ENCODE assay signal across 8 cellular contexts in genomic region chr18:8389391-8390340, GRCh38.
DNase-seq lines count a peak whose midpoint lies in the region; ATAC-seq and TF ChIP-seq lines count a peak whose summit lies in the region.

No MANE protein-coding gene starts in this region.

- H3K79me2 ChIP-seq in fibroblast of lung (ENCODE audit: control insufficient read depth, insufficient read depth, low read length) = no peaks in the 10 kb centered on the region
- no peaks in the 10 kb centered on the region for H3K79me2 ChIP-seq in neural cell (replicated peaks; ENCODE audit: insufficient read depth, low read length)

- peaks cover 2% of the 10 kb centered on the region for H3K4me1 Mint-ChIP-seq in T-helper 2 cell treated with Interferon-gamma antibody and Interleukin-4, amounts not matched to agents 5 μg/mL and 100 μg/mL, for 36 hours (ENCODE audit: low read depth)

- H3F3A ChIP-seq in neural cell (ENCODE audit: insufficient read depth, low read length, poor library complexity, severe bottlenecking) = peaks cover 6% of the 10 kb centered on the region

- TF ChIP-seq CTCF in GM12874 (IDR thresholded peaks at IDR 0.05; ENCODE audit: insufficient read depth, low read depth, low read length) (peak; percentile 75), fibroblast of lung (conservative IDR thresholded peaks at IDR 0.05 in 1 of 2, IDR thresholded peaks at IDR 0.05 in 1 of 2; ENCODE audit: low read depth in 1 of 2, low read length in 2 of 2) (peak; percentile 90 to 94), neural cell (IDR thresholded peaks at IDR 0.05; ENCODE audit: poor library complexity, severe bottlenecking) (peak; percentile 66)

- no peaks in the 10 kb centered on the region for H3K36me3 Mint-ChIP-seq in T-helper 2 cell treated with Interferon-gamma antibody and Interleukin-4, amounts not matched to agents 5 μg/mL and 100 μg/mL, for 36 hours (ENCODE audit: low read depth)

- H3K4me3 Mint-ChIP-seq in T-helper 2 cell treated with Interferon-gamma antibody and Interleukin-4, amounts not matched to agents 5 μg/mL and 100 μg/mL, for 36 hours = no peak overlapping the region

- H3K4me3 ChIP-seq in fibroblast of lung (replicated peaks in 1 of 4; ENCODE audit: control extremely low read depth in 1 of 4, insufficient read depth in 1 of 4, low read depth in 3 of 4, low read length in 4 of 4) (no peak overlapping the region), neural cell (ENCODE audit: low read length) (no peak overlapping the region)

- no peak for TF ChIP-seq EP300 in neural cell (conservative IDR thresholded peaks at IDR 0.05; ENCODE audit: poor library complexity, severe bottlenecking)

- DNase-seq in ACHN = peak; percentile 57
- peak; percentile 26 for DNase-seq in NCI-H1092 (lab: John Stamatoyannopoulos, UW)
- DNase-seq in T-helper 2 cell treated with Interferon-gamma antibody and Interleukin-4, amounts not matched to agents 5 μg/mL and 100 μg/mL, for 36 hours (ENCODE audit: low spot score) = peak; percentile 8
- DNase-seq in fibroblast of lung (ENCODE audit: low read depth in 2 of 2) = peak; percentile 65 to 85
- DNase-seq in middle frontal gyrus (ENCODE audit: extremely low spot score, low spot score) = no peak

- in situ Hi-C loops in ACHN (cut with HindIII; ENCODE audit: low pct_ligation_motif_present, low pct_unique_long_range_greater_than_20kb, low sequenced_read_pairs) = no loop called here

- H4K20me1 ChIP-seq in fibroblast of lung (ENCODE audit: control insufficient read depth, extremely low read depth, insufficient read depth, low read length) = no peaks in the 10 kb centered on the region
- no peaks in the 10 kb centered on the region for H4K20me1 ChIP-seq in neural cell (ENCODE audit: insufficient read depth)

- H3K4me2 ChIP-seq in fibroblast of lung (ENCODE audit: extremely low read depth, insufficient read depth, low read length) (no peak overlapping the region), neural cell (ENCODE audit: low read length) (no peak overlapping the region)

- no peak overlapping the region for H3K27ac ChIP-seq in fibroblast of lung (ENCODE audit: insufficient read depth, low read length)
- H3K27ac ChIP-seq in neural cell (ENCODE audit: low read length) = no peak overlapping the region

- H3K27ac Mint-ChIP-seq in T-helper 2 cell treated with Interferon-gamma antibody and Interleukin-4, amounts not matched to agents 5 μg/mL and 100 μg/mL, for 36 hours = no peak overlapping the region

- H3K9me3 ChIP-seq in fibroblast of lung (ENCODE audit: control insufficient read depth, insufficient read depth, low read depth, low read length) = no peaks in the 10 kb centered on the region
- no peaks in the 10 kb centered on the region for H3K9me3 ChIP-seq in neural cell (ENCODE audit: low read length)

- H3K9me2 ChIP-seq in neural cell (ENCODE audit: insufficient read depth, low read length) = no peaks in the 10 kb centered on the region

- H3K27me3 Mint-ChIP-seq in T-helper 2 cell treated with Interferon-gamma antibody and Interleukin-4, amounts not matched to agents 5 μg/mL and 100 μg/mL, for 36 hours (ENCODE audit: low read depth) = no peaks in the 10 kb centered on the region

- H2AFZ ChIP-seq in fibroblast of lung (ENCODE audit: low read length) (no peak overlapping the region), neural cell (ENCODE audit: low read depth, low read length) (no peak overlapping the region)

- TF ChIP-seq RAD21 in neural cell (conservative IDR thresholded peaks at IDR 0.05) = peak; percentile 71

- no peaks in the 10 kb centered on the region for H3K4me1 ChIP-seq in fibroblast of lung (ENCODE audit: control insufficient read depth, extremely low read depth, insufficient read depth, low read length)

- H3K36me3 ChIP-seq in fibroblast of lung (ENCODE audit: control insufficient read depth, insufficient read depth, low read length) (no peaks in the 10 kb centered on the region), neural cell (ENCODE audit: insufficient read depth, low read length) (no peaks in the 10 kb centered on the region)

- no peak for ATAC-seq in GM21526 (IDR thresholded peaks at IDR 0.05; ENCODE audit: low FRiP score, unreplicated experiment)

- H3K27me3 ChIP-seq in fibroblast of lung (ENCODE audit: control insufficient read depth, insufficient read depth, low read length) = no peaks in the 10 kb centered on the region
- H3K27me3 ChIP-seq in neural cell (ENCODE audit: insufficient read depth, low read depth, low read length) = no peaks in the 10 kb centered on the region

- no peak overlapping the region for H3K9ac ChIP-seq in fibroblast of lung (ENCODE audit: insufficient read depth, low read length)
- H3K9ac ChIP-seq in neural cell (ENCODE audit: low read length) = no peak overlapping the region

- H3K9me3 Mint-ChIP-seq in T-helper 2 cell treated with Interferon-gamma antibody and Interleukin-4, amounts not matched to agents 5 μg/mL and 100 μg/mL, for 36 hours = no peaks in the 10 kb centered on the region

TF ChIP-seq in neural cell, 6 proteins besides CTCF, POLR2A, EP300 and RAD21:
- TF ChIP-seq SMC3 (conservative IDR thresholded peaks at IDR 0.05; ENCODE audit: poor library complexity) (peak; percentile 65), TAF1 (IDR thresholded peaks at IDR 0.05; ENCODE audit: low read depth) (no peak), EZH2 (IDR thresholded peaks at IDR 0.05; ENCODE audit: borderline replicate concordance, insufficient read depth, low read length, poor library complexity, severe bottlenecking) (no peak)
